Comparison of ENCODE assay signal across 12 cellular contexts in the genomic region with DNA sequence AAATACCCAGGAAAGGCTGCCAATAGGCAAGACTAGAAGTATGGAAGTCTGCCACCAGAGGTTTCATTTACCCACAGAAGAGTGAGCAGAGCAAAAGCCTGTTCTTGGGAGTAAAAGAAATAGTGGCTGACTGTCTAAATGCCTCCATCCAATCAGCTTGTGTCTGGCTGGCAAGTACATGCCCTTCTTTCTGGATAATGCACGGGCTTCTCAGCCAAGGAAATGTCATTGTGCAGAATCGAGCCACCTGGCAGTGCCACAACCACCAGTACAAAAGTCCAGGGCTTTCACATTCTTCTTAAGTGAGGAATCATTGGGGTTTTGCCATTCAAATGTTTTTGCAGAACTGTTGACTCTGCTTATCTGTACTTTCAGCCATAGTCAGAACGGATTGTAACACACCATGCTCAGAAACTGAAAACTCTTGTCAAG. TPM values are rescaled to one million over a fixed set of nuclear protein-coding genes. Genes with fewer than 3 reads are reported as not detected.
DNase-seq lines count a peak whose midpoint lies in the region; ATAC-seq, FAIRE-seq and TF ChIP-seq lines count a peak whose summit lies in the region.
"Had no signal": no experiment of that assay in that cellular context is flagged by ENCODE, and none has a peak within 500 bp of the region (broad histone marks: within the 10 kb centered on the region; RNA-seq: fewer than 3 reads in every experiment).

No MANE protein-coding gene starts in this region.

- H3K4me1 ChIP-seq in IMR-90 (ENCODE audit: control insufficient read depth, insufficient read depth, low read length) (peaks cover 3% of the 10 kb centered on the region; the same call in 1 of the 2 replicates), suprapubic skin (peaks cover 11% of the 10 kb centered on the region)
- no peaks in the 10 kb centered on the region for H3K4me1 ChIP-seq in CD8-positive, alpha-beta memory T cell (ENCODE audit: insufficient read depth, low read length)

- H3K14ac ChIP-seq in IMR-90 (replicated peaks; ENCODE audit: low read depth, low read length): no peak overlapping the region

- TF ChIP-seq CTCF in IMR-90 (conservative IDR thresholded peaks at IDR 0.05; ENCODE audit: low read depth, low read length): no peak
- no peak for TF ChIP-seq CTCF in suprapubic skin (IDR thresholded peaks at IDR 0.05)

- H3K9ac ChIP-seq in IMR-90 (ENCODE audit: low read depth, low read length): no peak overlapping the region

- no peak overlapping the region for H3K56ac ChIP-seq in IMR-90 (ENCODE audit: extremely low read depth, insufficient read depth, low read length)

- POLR2A ChIA-PET in IMR-90 (lab: Charles Lee; ENCODE audit: unreplicated experiment): no interaction called here
- POLR2A ChIA-PET in CD8-positive, alpha-beta memory T cell (lab: Charles Lee): no interaction called here

- peaks cover 33 to 42% of the 10 kb centered on the region in 2 donors for H3K27me3 Mint-ChIP-seq in CD8-positive, alpha-beta memory T cell
- peaks cover 6% of the 10 kb centered on the region for H3K27me3 Mint-ChIP-seq in activated T-helper 2 cell treated with anti-CD3 and anti-CD28 coated beads, Interferon-gamma antibody, Interleukin-2, Interleukin-4, amounts not matched to agents 10 μg/mL and 5 μg/mL and 100 μg/mL, durations not matched to agents 14 hours and 24 hours and 36 hours (ENCODE audit: low read depth)

- 0% methylated on average over 1 of the region's 3 CpGs; no CpG with 5 or more reads in 1 of the 2 experiments for WGBS in IMR-90 (ENCODE audit: extremely low coverage in 2 of 2, insufficient read length in 1 of 2), 2 experiments
- WGBS in suprapubic skin: 19% methylated on average over 3 of the region's 3 CpGs

- BruUV-seq in IMR-90 (replicated peaks; lab: Mats Ljungman, UMichigan): no TSS peak

- no peak overlapping the region for H2BK20ac ChIP-seq in IMR-90 (ENCODE audit: low read depth, low read length)

- peak; percentile 75 for DNase-seq in IMR-90
- peak; percentile 38 to 52 for DNase-seq in T47D (ENCODE audit: low read depth in 1 of 2, low spot score in 1 of 2)
- DNase-seq in suprapubic skin (ENCODE audit: low spot score in 2 of 2): no peak
- no peak for DNase-seq in CD8-positive, alpha-beta memory T cell
- DNase-seq in UCSD-AML1 (lab: John Stamatoyannopoulos, UW; ENCODE audit: unreplicated experiment): no peak
- DNase-seq in activated T-helper 2 cell treated with anti-CD3 and anti-CD28 coated beads, Interferon-gamma antibody, Interleukin-2, Interleukin-4, amounts not matched to agents 10 μg/mL and 5 μg/mL and 100 μg/mL, durations not matched to agents 14 hours and 24 hours and 36 hours (ENCODE audit: low spot score): no peak
- DNase-seq: effector CD4-positive, alpha-beta T cell; naive thymus-derived CD4-positive, alpha-beta T cell; stimulated activated CD8-positive, alpha-beta memory T cell treated with anti-CD3 and anti-CD28 coated beads, Interleukin-4, amount 100 ng/mL, for 48 hours had no signal

- H3K27ac ChIP-seq in IMR-90 (ENCODE audit: insufficient read depth, low read length) (no peak overlapping the region), suprapubic skin (peak overlapping the region; percentile 22)
- H3K27ac ChIP-seq in CD8-positive, alpha-beta memory T cell (ENCODE audit: low read depth, low read length): no peak overlapping the region

- peak; percentile 65 for FAIRE-seq in islet of Langerhans (lab: Jason Lieb, UNC)
- FAIRE-seq: H1 had no signal

- no peak for TF ChIP-seq EP300 in suprapubic skin (IDR thresholded peaks at IDR 0.05)

- no peak overlapping the region for H2AK9ac ChIP-seq in IMR-90 (replicated peaks; ENCODE audit: low read depth, low read length, poor library complexity)

- no peak for TF ChIP-seq RAD21 in IMR-90 (IDR thresholded peaks at IDR 0.05; ENCODE audit: low read length)

- H3K4ac ChIP-seq in IMR-90 (ENCODE audit: low read depth, low read length): no peak overlapping the region

- no peak overlapping the region for H2AK5ac ChIP-seq in IMR-90 (ENCODE audit: low read depth, low read length)

- peaks cover 0 to 6% (median 0%) of the 10 kb centered on the region in 3 donors for H3K4me1 Mint-ChIP-seq in CD8-positive, alpha-beta memory T cell
- no peaks in the 10 kb centered on the region for H3K4me1 Mint-ChIP-seq in activated T-helper 2 cell treated with anti-CD3 and anti-CD28 coated beads, Interferon-gamma antibody, Interleukin-2, Interleukin-4, amounts not matched to agents 10 μg/mL and 5 μg/mL and 100 μg/mL, durations not matched to agents 14 hours and 24 hours and 36 hours (ENCODE audit: low read depth)

- TF ChIP-seq POLR2A in IMR-90 (IDR thresholded peaks at IDR 0.05; ENCODE audit: low read depth, low read length): no peak
- TF ChIP-seq POLR2A in suprapubic skin (IDR thresholded peaks at IDR 0.05): no peak

- H3K9me1 ChIP-seq in IMR-90 (ENCODE audit: insufficient read depth, low read length): no peaks in the 10 kb centered on the region

- peak overlapping the region; percentile 25; the same call in 1 of the 2 replicates for H3K4me2 ChIP-seq in IMR-90 (ENCODE audit: low read depth, low read length)

- H3K4me3 Mint-ChIP-seq in CD8-positive, alpha-beta memory T cell: no peak overlapping the region
- H3K4me3 Mint-ChIP-seq in activated T-helper 2 cell treated with anti-CD3 and anti-CD28 coated beads, Interferon-gamma antibody, Interleukin-2, Interleukin-4, amounts not matched to agents 10 μg/mL and 5 μg/mL and 100 μg/mL, durations not matched to agents 14 hours and 24 hours and 36 hours (ENCODE audit: low read depth): no peak overlapping the region
- H3K4me3 Mint-ChIP-seq: naive thymus-derived CD4-positive, alpha-beta T cell had no signal

- no peaks in the 10 kb centered on the region for H3K36me3 ChIP-seq in IMR-90 (ENCODE audit: control insufficient read depth, insufficient read depth, low read length)
- no peaks in the 10 kb centered on the region for H3K36me3 ChIP-seq in suprapubic skin
- H3K36me3 ChIP-seq in CD8-positive, alpha-beta memory T cell (ENCODE audit: insufficient read depth, low read length): no peaks in the 10 kb centered on the region

- no peak overlapping the region for H4K91ac ChIP-seq in IMR-90 (ENCODE audit: insufficient read depth, low read depth, low read length)

- no peak overlapping the region for H3K23ac ChIP-seq in IMR-90 (ENCODE audit: low read depth, low read length)

- no peak overlapping the region for H4K5ac ChIP-seq in IMR-90 (ENCODE audit: low read depth, low read length)

- dilution Hi-C loops in IMR-90 (cut with HindIII; ENCODE audit: low sequenced_read_pairs, unreplicated experiment): no loop called here

- H3K27ac Mint-ChIP-seq in CD8-positive, alpha-beta memory T cell: no peak overlapping the region
- H3K27ac Mint-ChIP-seq in activated T-helper 2 cell treated with anti-CD3 and anti-CD28 coated beads, Interferon-gamma antibody, Interleukin-2, Interleukin-4, amounts not matched to agents 10 μg/mL and 5 μg/mL and 100 μg/mL, durations not matched to agents 14 hours and 24 hours and 36 hours: no peak overlapping the region
- H3K27ac Mint-ChIP-seq: naive thymus-derived CD4-positive, alpha-beta T cell had no signal

- no peaks in the 10 kb centered on the region for H3K9me3 ChIP-seq in IMR-90 (ENCODE audit: control insufficient read depth, insufficient read depth, low read length)
- no peaks in the 10 kb centered on the region for H3K9me3 ChIP-seq in suprapubic skin
- H3K9me3 ChIP-seq in CD8-positive, alpha-beta memory T cell (ENCODE audit: low read length): no peaks in the 10 kb centered on the region

- intact Hi-C loops in IMR-90 (cut with micrococcal nuclease): no loop called here
- intact Hi-C loops in activated T-helper 2 cell treated with anti-CD3 and anti-CD28 coated beads, Interferon-gamma antibody, Interleukin-2, Interleukin-4, amounts not matched to agents 10 μg/mL and 5 μg/mL and 100 μg/mL, durations not matched to agents 14 hours and 24 hours and 36 hours (cut with micrococcal nuclease): no loop called here

- in situ Hi-C loops in IMR-90 (cut with MboI; ENCODE audit: low sequenced_read_pairs) (no loop called here), T47D (cut with HindIII; ENCODE audit: low pct_unique_long_range_greater_than_20kb, low sequenced_read_pairs) (no loop called here)

- CTCF ChIA-PET in IMR-90 (lab: Yijun Ruan, JAX): no interaction called here
- CTCF ChIA-PET in CD8-positive, alpha-beta memory T cell (lab: Charles Lee): interaction anchor here (1.7 kb wide), 1 partner anchor 10 kb away, joined by 5 read pairs; a partner anchor contains a TSS

- H4K20me1 ChIP-seq in IMR-90 (ENCODE audit: insufficient read depth, low read length): no peaks in the 10 kb centered on the region

- peaks cover 19% of the 10 kb centered on the region for H3K27me3 ChIP-seq in IMR-90 (ENCODE audit: control insufficient read depth, insufficient read depth, low read length)
- no peaks in the 10 kb centered on the region for H3K27me3 ChIP-seq in suprapubic skin
- peaks cover 6% of the 10 kb centered on the region for H3K27me3 ChIP-seq in CD8-positive, alpha-beta memory T cell (ENCODE audit: insufficient read depth, low read length, poor library complexity, severe bottlenecking)

- peak; percentile 91 for ATAC-seq in IMR-90 (ENCODE audit: low read depth)
- no peak for ATAC-seq in HG02798 (IDR thresholded peaks at IDR 0.05; ENCODE audit: poor library complexity, unreplicated experiment)
- ATAC-seq: naive thymus-derived CD4-positive, alpha-beta T cell had no signal

- no peak overlapping the region for H3K4me3 ChIP-seq in IMR-90 (ENCODE audit: insufficient read depth, low read depth, low read length)
- no peak overlapping the region for H3K4me3 ChIP-seq in suprapubic skin
- no peak overlapping the region for H3K4me3 ChIP-seq in CD8-positive, alpha-beta memory T cell (ENCODE audit: low read length)

- H2BK15ac ChIP-seq in IMR-90 (ENCODE audit: low read depth, low read length): no peak overlapping the region

- H3K18ac ChIP-seq in IMR-90 (ENCODE audit: low read depth, low read length): no peak overlapping the region

- H3K9me3 Mint-ChIP-seq in CD8-positive, alpha-beta memory T cell: peaks cover 0 to 3% (median 0%) of the 10 kb centered on the region in 5 donors
- no peaks in the 10 kb centered on the region for H3K9me3 Mint-ChIP-seq in activated T-helper 2 cell treated with anti-CD3 and anti-CD28 coated beads, Interferon-gamma antibody, Interleukin-2, Interleukin-4, amounts not matched to agents 10 μg/mL and 5 μg/mL and 100 μg/mL, durations not matched to agents 14 hours and 24 hours and 36 hours

- H3K36me3 Mint-ChIP-seq in CD8-positive, alpha-beta memory T cell: peaks cover 0 to 4% (median 0%) of the 10 kb centered on the region in 3 donors
- H3K36me3 Mint-ChIP-seq in activated T-helper 2 cell treated with anti-CD3 and anti-CD28 coated beads, Interferon-gamma antibody, Interleukin-2, Interleukin-4, amounts not matched to agents 10 μg/mL and 5 μg/mL and 100 μg/mL, durations not matched to agents 14 hours and 24 hours and 36 hours (ENCODE audit: low read depth): no peaks in the 10 kb centered on the region

- H3K79me1 ChIP-seq in IMR-90 (ENCODE audit: low read depth in 1 of 2, low read length in 2 of 2): no peaks in the 10 kb centered on the region

- no peak overlapping the region for H2AFZ ChIP-seq in IMR-90 (replicated peaks; ENCODE audit: low read length, poor library complexity)

- no peak overlapping the region for H2BK120ac ChIP-seq in IMR-90 (ENCODE audit: low read depth, low read length)

- no peak overlapping the region for H2BK5ac ChIP-seq in IMR-90 (ENCODE audit: low read depth, low read length, poor library complexity, severe bottlenecking)

- H4K8ac ChIP-seq in IMR-90 (ENCODE audit: low read depth in 2 of 2, low read length in 2 of 2): no peak overlapping the region

RNA-seq across cellular contexts. Expression of a gene that starts 10.1 kb away (rescaled TPM):
- total RNA-seq in IMR-90 (2012; rRNA removed) (10.0 and 19.2 TPM in 2 replicates), suprapubic skin (1 to 10 TPM; 4.3 to 6.0 (median 5.2) TPM)
- polyA plus RNA-seq in IMR-90 (2012; rRNA removed): 1.6 and 2.9 TPM in 2 replicates
- polyA plus RNA-seq in IMR-90 (2012; cell fraction: cytosol; rRNA removed): 2.2 and 2.8 TPM in 2 replicates
- polyA plus RNA-seq in IMR-90 (2012; cell fraction: nucleus; rRNA removed; ENCODE audit: low replicate concordance): 1.6 and 3.1 TPM in 2 replicates
- total RNA-seq in CD8-positive, alpha-beta memory T cell: 10 to 100 TPM; 13.1 to 15.6 TPM
- polyA plus RNA-seq in CD8-positive, alpha-beta memory T cell: 21.6 TPM
- total RNA-seq in activated T-helper 2 cell treated with anti-CD3 and anti-CD28 coated beads, Interferon-gamma antibody, Interleukin-2, Interleukin-4, amounts not matched to agents 10 μg/mL and 5 μg/mL and 100 μg/mL, durations not matched to agents 14 hours and 24 hours and 36 hours: 11.9 and 13.3 TPM in 2 replicates

Comparison
In these comparisons a context has a peak if more than half of its experiments do, and no peak if none do; other contexts are left out.
1. DNase-seq: peak in IMR-90 (single experiment) and T47D (2 of 2); none in suprapubic skin (0 of 2), CD8-positive, alpha-beta memory T cell (0 of 5), UCSD-AML1 (single experiment) and activated T-helper 2 cell treated with anti-CD3 and anti-CD28 coated beads, Interferon-gamma antibody, Interleukin-2, Interleukin-4, amounts not matched to agents 10 μg/mL and 5 μg/mL and 100 μg/mL, durations not matched to agents 14 hours and 24 hours and 36 hours (single experiment).